ENCODE assay signal across 8 cellular contexts in genomic region chr22:38793721-38794466, GRCh38. TPM values are rescaled to one million over a fixed set of nuclear protein-coding genes. Genes with fewer than 3 reads are reported as not detected.
A peak's percentile ranks its signal among the peaks of the same experiment; 100 is the strongest.
DNase-seq lines count a peak whose midpoint lies in the region; ATAC-seq and TF ChIP-seq lines count a peak whose summit lies in the region.

A gene with protein sequence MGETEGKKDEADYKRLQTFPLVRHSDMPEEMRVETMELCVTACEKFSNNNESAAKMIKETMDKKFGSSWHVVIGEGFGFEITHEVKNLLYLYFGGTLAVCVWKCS (minus strand): TSS chr22:38794143. CDS start chr22:38782731, 11,412 bp downstream.

- H3K9me3 ChIP-seq in mononuclear cell (ENCODE audit: low read depth, low read length), result no peaks in the 10 kb centered on the region

- DNase-seq in DMS114 treated with DMSO at 0.1 percent for 48 hours (lab: John Stamatoyannopoulos, UW; ENCODE audit: unreplicated experiment) (peak; percentile 96), OCI-M2 (lab: John Stamatoyannopoulos, UW; ENCODE audit: unreplicated experiment) (peak; percentile 91), epithelial cell of prostate (ENCODE audit: low read depth, low spot score) (peak; percentile 86)
- peak; percentile 87 for DNase-seq in activated T-cell treated with anti-CD3 and anti-CD28 coated beads, Interleukin-2, amount 50 U/mL, for 1 hour
- DNase-seq in stimulated activated CD8-positive, alpha-beta memory T cell treated with anti-CD3 and anti-CD28 coated beads, Interleukin-2, amount 100 ng/mL, for 48 hours (ENCODE audit: low read depth in 2 of 2), result peak; percentile 75 to 88

- H3K27ac ChIP-seq in epithelial cell of prostate, result peak within 1 kb of the TSS; percentile 57

- no peak for TF ChIP-seq EP300 in Ishikawa (IDR thresholded peaks at IDR 0.05; ENCODE audit: borderline replicate concordance)

- no peaks in the 10 kb centered on the region for H3K27me3 ChIP-seq in mononuclear cell (ENCODE audit: insufficient read depth, low read length)

- peak within 1 kb of the TSS; percentile 63 for H3K4me3 ChIP-seq in mononuclear cell (ENCODE audit: low read length)

- ATAC-seq in GM21619 (IDR thresholded peaks at IDR 0.05; ENCODE audit: unreplicated experiment), result peak; percentile 92

- peaks cover 13% of the 10 kb centered on the region for H3K4me1 ChIP-seq in mononuclear cell (ENCODE audit: insufficient read depth, low read length)

- no peak for TF ChIP-seq RAD21 in Ishikawa (IDR thresholded peaks at IDR 0.05; ENCODE audit: low read depth)

TF ChIP-seq in Ishikawa, 13 proteins besides CTCF, POLR2A, EP300 and RAD21:
- TF ChIP-seq MAX (IDR thresholded peaks at IDR 0.05) (peak; percentile 44), CREB1 (IDR thresholded peaks at IDR 0.05; ENCODE audit: low read depth) (no peak), NFIC (IDR thresholded peaks at IDR 0.05) (peak; percentile 54), EGR1 (IDR thresholded peaks at IDR 0.05) (peak; percentile 78)

RNA-seq across cellular contexts. Expression of the gene that starts here (rescaled TPM):
- total RNA-seq in mononuclear cell, result 3.0 TPM

Comparison
In these comparisons a context has a peak if more than half of its experiments do, and no peak if none do; other contexts are left out.
1. Peak in every context shown above with its lines: DNase-seq, ATAC-seq, H3K4me3 ChIP-seq and H3K27ac ChIP-seq.